ENCODE assay signal across 39 cellular contexts in the genomic region with DNA sequence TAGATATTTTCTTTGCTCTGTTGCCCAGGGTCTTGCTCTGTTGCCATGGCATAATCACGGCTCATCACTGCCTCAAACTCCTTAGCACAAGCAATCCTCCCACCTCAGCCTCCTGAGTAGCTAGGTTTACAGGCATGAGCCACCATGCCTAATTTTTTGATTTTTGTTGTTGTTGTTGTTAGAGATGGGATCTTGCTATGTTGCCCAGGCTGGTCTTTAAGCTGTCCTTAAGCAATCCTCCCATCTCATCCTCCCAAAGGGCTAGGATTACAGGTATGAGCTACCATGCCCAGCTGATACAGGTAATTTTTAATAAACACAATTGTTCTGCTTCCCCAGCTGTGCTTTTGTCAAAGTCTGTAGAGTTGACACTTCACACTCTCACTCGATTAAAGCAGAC.
"Had no signal": no experiment of that assay in that cellular context is flagged by ENCODE, and none has a peak within 500 bp of the region (broad histone marks: within the 10 kb centered on the region; RNA-seq: fewer than 3 reads in every experiment).

No MANE protein-coding gene starts in this region.

- H3K27me3 ChIP-seq: adrenal gland, ascending aorta, body of pancreas, brain microvascular endothelial cell, breast epithelium, cardiac muscle cell had no signal

- H3K4me3 Mint-ChIP-seq: activated naive CD4-positive, alpha-beta T cell treated with anti-CD3 and anti-CD28 coated beads for 36 hours; activated naive CD4-positive, alpha-beta T cell treated with anti-CD3 and anti-CD28 coated beads, Interleukin-2, amount 10 ng/mL, durations not matched to agents 7 days and 5 days; activated naive CD4-positive, alpha-beta T cell treated with anti-CD3 and anti-CD28 coated beads, Interleukin-2, amount 50 U/mL, for 24 hours; activated naive CD8-positive, alpha-beta T cell; activated naive CD8-positive, alpha-beta T cell treated with anti-CD3 and anti-CD28 coated beads for 36 hours; activated naive CD8-positive, alpha-beta T cell treated with anti-CD3 and anti-CD28 coated beads, Interleukin-2, amount 10 ng/mL, durations not matched to agents 7 days and 5 days; activated naive CD8-positive, alpha-beta T cell treated with anti-CD3 and anti-CD28 coated beads, Interleukin-2, amount 50 U/mL, for 24 hours; activated T-cell treated with anti-CD3 and anti-CD28 coated beads, Interleukin-2, amount 50 U/mL, for 24 hours; activated T-cell treated with anti-CD3 and anti-CD28 coated beads, Interleukin-2, amount 50 U/mL, for 4 hours; activated T-cell treated with anti-CD3 and anti-CD28 coated beads, Interleukin-2, amount 50 U/mL, for 72 hours; activated T-helper 1 cell treated with anti-CD3 and anti-CD28 coated beads, Interleukin-12 subunit alpha, Interleukin-12 subunit beta, Interleukin-2, Interleukin-4 antibody, amounts not matched to agents 30 ng/mL and 10 ng/mL and 1 ng/mL, durations not matched to agents 14 hours and 24 hours and 36 hours; activated T-helper 17 cell treated with anti-CD3 and anti-CD28 coated beads, Interleukin-2, amount 50 U/mL, for 72 hours; brain; central memory CD8-positive, alpha-beta T cell had no signal

- H3K27ac Mint-ChIP-seq: activated naive CD4-positive, alpha-beta T cell treated with anti-CD3 and anti-CD28 coated beads for 36 hours; activated naive CD4-positive, alpha-beta T cell treated with anti-CD3 and anti-CD28 coated beads, Interleukin-2, amount 10 ng/mL, durations not matched to agents 7 days and 5 days; activated naive CD4-positive, alpha-beta T cell treated with anti-CD3 and anti-CD28 coated beads, Interleukin-2, amount 50 U/mL, for 24 hours; activated naive CD4-positive, alpha-beta T cell treated with anti-CD3 and anti-CD28 coated beads, Interleukin-2, amount 50 U/mL, for 72 hours; activated naive CD8-positive, alpha-beta T cell; activated naive CD8-positive, alpha-beta T cell treated with anti-CD3 and anti-CD28 coated beads for 36 hours; activated naive CD8-positive, alpha-beta T cell treated with anti-CD3 and anti-CD28 coated beads, Interleukin-2, amount 10 ng/mL, durations not matched to agents 7 days and 5 days; activated naive CD8-positive, alpha-beta T cell treated with anti-CD3 and anti-CD28 coated beads, Interleukin-2, amount 50 U/mL, for 24 hours; activated T-cell treated with anti-CD3 and anti-CD28 coated beads, Interleukin-2, amount 50 U/mL, for 24 hours; activated T-cell treated with anti-CD3 and anti-CD28 coated beads, Interleukin-2, amount 50 U/mL, for 72 hours; activated T-helper 1 cell treated with anti-CD3 and anti-CD28 coated beads, Interleukin-12 subunit alpha, Interleukin-12 subunit beta, Interleukin-2, Interleukin-4 antibody, amounts not matched to agents 30 ng/mL and 10 ng/mL and 1 ng/mL, durations not matched to agents 14 hours and 24 hours and 36 hours; activated T-helper 17 cell treated with anti-CD3 and anti-CD28 coated beads, Interleukin-2, amount 50 U/mL, for 72 hours; activated T-helper 2 cell treated with anti-CD3 and anti-CD28 coated beads, Interferon-gamma antibody, Interleukin-2, Interleukin-4, amounts not matched to agents 10 μg/mL and 5 μg/mL and 100 μg/mL, durations not matched to agents 14 hours and 24 hours and 36 hours; brain had no signal

- H3K27me3 Mint-ChIP-seq: activated naive CD4-positive, alpha-beta T cell treated with anti-CD3 and anti-CD28 coated beads, Interleukin-2, amount 10 ng/mL, durations not matched to agents 7 days and 5 days; activated naive CD4-positive, alpha-beta T cell treated with anti-CD3 and anti-CD28 coated beads, Interleukin-2, amount 50 U/mL, for 24 hours; activated naive CD8-positive, alpha-beta T cell; activated naive CD8-positive, alpha-beta T cell treated with anti-CD3 and anti-CD28 coated beads for 36 hours; activated naive CD8-positive, alpha-beta T cell treated with anti-CD3 and anti-CD28 coated beads, Interleukin-2, amount 10 ng/mL, durations not matched to agents 7 days and 5 days; activated naive CD8-positive, alpha-beta T cell treated with anti-CD3 and anti-CD28 coated beads, Interleukin-2, amount 50 U/mL, for 24 hours; activated T-cell treated with anti-CD3 and anti-CD28 coated beads, Interleukin-2, amount 50 U/mL, for 24 hours; activated T-helper 17 cell treated with anti-CD3 and anti-CD28 coated beads, Interleukin-2, amount 50 U/mL, for 72 hours; central memory CD8-positive, alpha-beta T cell had no signal

- ATAC-seq: activated naive CD4-positive, alpha-beta T cell treated with anti-CD3 and anti-CD28 coated beads, Interleukin-2, amount 50 U/mL, for 72 hours; activated naive CD8-positive, alpha-beta T cell treated with anti-CD3 and anti-CD28 coated beads, Interleukin-2, amount 50 U/mL, for 24 hours; activated T-cell treated with anti-CD3 and anti-CD28 coated beads, Interleukin-2, amount 50 U/mL, for 4 hours; activated T-cell treated with anti-CD3 and anti-CD28 coated beads, Interleukin-2, amount 50 U/mL, for 72 hours; activated T-helper 17 cell treated with anti-CD3 and anti-CD28 coated beads, Interleukin-2, amount 50 U/mL, for 72 hours; body of pancreas had no signal

- H3K9me3 ChIP-seq: adrenal gland, ascending aorta, body of pancreas, breast epithelium had no signal

- H3K4me3 ChIP-seq: adrenal gland, ascending aorta, body of pancreas, breast epithelium, cardiac muscle cell had no signal

- H3K27ac ChIP-seq: adrenal gland, ascending aorta, body of pancreas, brain microvascular endothelial cell, breast epithelium, cardiac muscle cell had no signal

- DNase-seq: activated effector memory CD4-positive, alpha-beta T cell treated with anti-CD3 and anti-CD28 coated beads, Interleukin-2, amount 50 U/mL, for 16 hours; activated effector memory CD4-positive, alpha-beta T cell treated with Interleukin-2 at 50 U/mL for 16 hours; activated gamma-delta T cell; activated gamma-delta T cell treated with Interleukin-2 at 50 U/mL for 16 hours; activated naive CD4-positive, alpha-beta T cell; activated naive CD4-positive, alpha-beta T cell treated with anti-CD3 and anti-CD28 coated beads for 36 hours; activated naive CD4-positive, alpha-beta T cell treated with anti-CD3 and anti-CD28 coated beads, Interleukin-2, amount 10 ng/mL, durations not matched to agents 7 days and 5 days; activated naive CD4-positive, alpha-beta T cell treated with anti-CD3 and anti-CD28 coated beads, Interleukin-2, amount 50 U/mL, for 16 hours; activated naive CD4-positive, alpha-beta T cell treated with Interleukin-2 at 50 U/mL for 16 hours; activated naive CD8-positive, alpha-beta T cell treated with anti-CD3 and anti-CD28 coated beads for 36 hours; activated naive CD8-positive, alpha-beta T cell treated with anti-CD3 and anti-CD28 coated beads, Interleukin-2, amount 10 ng/mL, durations not matched to agents 7 days and 5 days; activated naive CD8-positive, alpha-beta T cell treated with anti-CD3 and anti-CD28 coated beads, Interleukin-2, amount 50 U/mL, for 24 hours; activated T-cell treated with anti-CD3 and anti-CD28 coated beads, Interleukin-2, amount 50 U/mL, for 24 hours; activated T-cell treated with anti-CD3 and anti-CD28 coated beads, Interleukin-2, amount 50 U/mL, for 4 hours; activated T-cell treated with anti-CD3 and anti-CD28 coated beads, Interleukin-2, amount 50 U/mL, for 48 hours; activated T-cell treated with anti-CD3 and anti-CD28 coated beads, Interleukin-2, amount 50 U/mL, for 72 hours; adrenal gland; amniotic stem cell; amygdala; anterior cingulate cortex; aorta; body of pancreas; brain microvascular endothelial cell; caudate nucleus; central memory CD4-positive, alpha-beta T cell; cerebellar nuclear complex had no signal

- H3K36me3 ChIP-seq: adrenal gland, ascending aorta, brain microvascular endothelial cell, breast epithelium, cardiac muscle cell had no signal

- FAIRE-seq: astrocyte, bronchial epithelial cell had no signal

- H3K9me3 Mint-ChIP-seq: activated naive CD4-positive, alpha-beta T cell treated with anti-CD3 and anti-CD28 coated beads for 36 hours; activated naive CD4-positive, alpha-beta T cell treated with anti-CD3 and anti-CD28 coated beads, Interleukin-2, amount 10 ng/mL, durations not matched to agents 7 days and 5 days; activated naive CD4-positive, alpha-beta T cell treated with anti-CD3 and anti-CD28 coated beads, Interleukin-2, amount 50 U/mL, for 24 hours; activated naive CD8-positive, alpha-beta T cell treated with anti-CD3 and anti-CD28 coated beads for 36 hours; activated naive CD8-positive, alpha-beta T cell treated with anti-CD3 and anti-CD28 coated beads, Interleukin-2, amount 10 ng/mL, durations not matched to agents 7 days and 5 days; activated T-cell treated with anti-CD3 and anti-CD28 coated beads, Interleukin-2, amount 50 U/mL, for 24 hours; activated T-cell treated with anti-CD3 and anti-CD28 coated beads, Interleukin-2, amount 50 U/mL, for 4 hours; activated T-cell treated with anti-CD3 and anti-CD28 coated beads, Interleukin-2, amount 50 U/mL, for 72 hours; activated T-helper 1 cell treated with anti-CD3 and anti-CD28 coated beads, Interleukin-12 subunit alpha, Interleukin-12 subunit beta, Interleukin-2, Interleukin-4 antibody, amounts not matched to agents 30 ng/mL and 10 ng/mL and 1 ng/mL, durations not matched to agents 14 hours and 24 hours and 36 hours; activated T-helper 17 cell treated with anti-CD3 and anti-CD28 coated beads, Interleukin-2, amount 50 U/mL, for 72 hours; activated T-helper 2 cell treated with anti-CD3 and anti-CD28 coated beads, Interferon-gamma antibody, Interleukin-2, Interleukin-4, amounts not matched to agents 10 μg/mL and 5 μg/mL and 100 μg/mL, durations not matched to agents 14 hours and 24 hours and 36 hours; brain; central memory CD8-positive, alpha-beta T cell had no signal

- H3K4me1 Mint-ChIP-seq: activated naive CD4-positive, alpha-beta T cell treated with anti-CD3 and anti-CD28 coated beads, Interleukin-2, amount 10 ng/mL, durations not matched to agents 7 days and 5 days; activated naive CD4-positive, alpha-beta T cell treated with anti-CD3 and anti-CD28 coated beads, Interleukin-2, amount 50 U/mL, for 24 hours; activated naive CD8-positive, alpha-beta T cell treated with anti-CD3 and anti-CD28 coated beads, Interleukin-2, amount 10 ng/mL, durations not matched to agents 7 days and 5 days; activated naive CD8-positive, alpha-beta T cell treated with anti-CD3 and anti-CD28 coated beads, Interleukin-2, amount 50 U/mL, for 24 hours; activated T-helper 17 cell treated with anti-CD3 and anti-CD28 coated beads, Interleukin-2, amount 50 U/mL, for 72 hours had no signal

- H3K4me1 ChIP-seq: ascending aorta, breast epithelium had no signal
